8 cellular contexts compared by ENCODE assay signal in genomic region chr7:87058739-87059524, GRCh38. TPM values are rescaled to one million over a fixed set of nuclear protein-coding genes. Genes with fewer than 3 reads are reported as not detected.
DNase-seq lines count a peak whose midpoint lies in the region; ATAC-seq, FAIRE-seq and TF ChIP-seq lines count a peak whose summit lies in the region.

No MANE protein-coding gene starts in this region.

- H3K9me3 Mint-ChIP-seq in CD8-positive, alpha-beta memory T cell, result no peaks in the 10 kb centered on the region
- H3K9me3 Mint-ChIP-seq in central memory CD8-positive, alpha-beta T cell, result no peaks in the 10 kb centered on the region

- TF ChIP-seq POLR2A in HepG2 (IDR thresholded peaks at IDR 0.05; ENCODE audit: insufficient read depth in 1 of 2, low read depth in 2 of 2, low read length in 2 of 2), result no peak

- TF ChIP-seq EP300 in HepG2 (IDR thresholded peaks at IDR 0.05; ENCODE audit: low read depth in 2 of 2, low read length in 2 of 2) (no peak), HepG2 (CRISPR knock-in tag; IDR thresholded peaks at IDR 0.05; ENCODE audit: borderline replicate concordance) (no peak)

- peaks cover 0 to 13% of the 10 kb centered on the region in 2 donors for H3K27me3 Mint-ChIP-seq in CD8-positive, alpha-beta memory T cell
- peaks cover 11% of the 10 kb centered on the region for H3K27me3 Mint-ChIP-seq in central memory CD8-positive, alpha-beta T cell

- H3K36me3 Mint-ChIP-seq in CD8-positive, alpha-beta memory T cell, result no peaks in the 10 kb centered on the region
- H3K36me3 Mint-ChIP-seq in central memory CD8-positive, alpha-beta T cell (ENCODE audit: insufficient read depth), result no peaks in the 10 kb centered on the region

- peaks cover 14 to 17% (median 17%) of the 10 kb centered on the region in 3 donors for H3K4me1 Mint-ChIP-seq in CD8-positive, alpha-beta memory T cell
- peaks cover 13% of the 10 kb centered on the region for H3K4me1 Mint-ChIP-seq in central memory CD8-positive, alpha-beta T cell

- under 1% methylated on average over 15 of the region's 40 CpGs for WGBS in HepG2 (ENCODE audit: low lambda C conversion rate)

- intact Hi-C loops in HepG2 (cut with micrococcal nuclease; ENCODE audit: unreplicated experiment), result loop anchor here (2.0 kb wide), 2 partner anchors 90 to 178 kb away; no protein-coding TSS in a partner anchor

- BruUV-seq in HepG2 (replicated peaks; lab: Mats Ljungman, UMichigan), result no TSS peak

- peaks cover 7% of the 10 kb centered on the region for H3K4me1 ChIP-seq in CD8-positive, alpha-beta memory T cell (ENCODE audit: insufficient read depth, low read length)
- H3K4me1 ChIP-seq in HepG2 (ENCODE audit: insufficient read depth, low read length), result peaks cover 14% of the 10 kb centered on the region

- H4K20me1 ChIP-seq in HepG2 (ENCODE audit: insufficient read depth, low read length), result no peaks in the 10 kb centered on the region

- peak overlapping the region; percentile 15 for H2AFZ ChIP-seq in HepG2 (ENCODE audit: low read length)

- no peak overlapping the region for H3K27ac ChIP-seq in CD8-positive, alpha-beta memory T cell (ENCODE audit: low read depth, low read length)
- no peak overlapping the region for H3K27ac ChIP-seq in SK-N-MC
- H3K27ac ChIP-seq in HepG2 (ENCODE audit: extremely low read length, insufficient read depth, low read length), result no peak overlapping the region

- no peak for FAIRE-seq in HepG2 (lab: Jason Lieb, UNC)

- no peaks in the 10 kb centered on the region for H3K27me3 ChIP-seq in CD8-positive, alpha-beta memory T cell (ENCODE audit: insufficient read depth, low read length, poor library complexity, severe bottlenecking)
- peaks cover 2 to 27% of the 10 kb centered on the region in 2 experiments; a peak in 3 of 5 replicates for H3K27me3 ChIP-seq in HepG2 (ENCODE audit: control insufficient read depth in 1 of 2, insufficient read depth in 2 of 2, low read length in 2 of 2)

- no peak for TF ChIP-seq RAD21 in HepG2 (CRISPR knock-in tag; IDR thresholded peaks at IDR 0.05)

- H3K4me2 ChIP-seq in HepG2 (ENCODE audit: low read depth, low read length), result peak overlapping the region; percentile 76

- ATAC-seq in GM19328 (IDR thresholded peaks at IDR 0.05; ENCODE audit: unreplicated experiment), result peak; percentile 36
- peak; percentile 52 for ATAC-seq in HG03439 (IDR thresholded peaks at IDR 0.05; ENCODE audit: unreplicated experiment)
- peak; percentile 38 for ATAC-seq in central memory CD8-positive, alpha-beta T cell (replicated peaks; ENCODE audit: extremely low read depth, poor library complexity, severe bottlenecking)
- peak; percentile 64 for ATAC-seq in HepG2

- no peaks in the 10 kb centered on the region for H3K79me2 ChIP-seq in HepG2 (ENCODE audit: insufficient read depth, low read length)

- no peaks in the 10 kb centered on the region for H3K36me3 ChIP-seq in CD8-positive, alpha-beta memory T cell (ENCODE audit: insufficient read depth, low read length)
- H3K36me3 ChIP-seq in SK-N-MC (ENCODE audit: insufficient read depth, low read length) (no peaks in the 10 kb centered on the region), HepG2 (replicated peaks in 1 of 2; ENCODE audit: control insufficient read depth in 1 of 2, insufficient read depth in 2 of 2, low read length in 2 of 2) (no peaks in the 10 kb centered on the region)

- peak overlapping the region; percentile 79 for H3K4me3 ChIP-seq in CD8-positive, alpha-beta memory T cell (ENCODE audit: low read length)
- H3K4me3 ChIP-seq in SK-N-MC (peak overlapping the region; percentile 80), HepG2 (replicated peaks in 1 of 3; ENCODE audit: insufficient read depth in 1 of 3, low read depth in 2 of 3, low read length in 3 of 3) (peak overlapping the region; percentile 53 to 76 (median 59); a peak in 5 of 6 replicates)

- H3K9me3 ChIP-seq in CD8-positive, alpha-beta memory T cell (ENCODE audit: low read length), result no peaks in the 10 kb centered on the region
- H3K9me3 ChIP-seq in SK-N-MC (ENCODE audit: low read depth, low read length), result no peaks in the 10 kb centered on the region
- no peaks in the 10 kb centered on the region for H3K9me3 ChIP-seq in HepG2 (ENCODE audit: low read length)

- peak overlapping the region; percentile 78 to 90 (median 83) for H3K4me3 Mint-ChIP-seq in CD8-positive, alpha-beta memory T cell
- H3K4me3 Mint-ChIP-seq in central memory CD8-positive, alpha-beta T cell, result peak overlapping the region; percentile 73

- POLR2A ChIA-PET in CD8-positive, alpha-beta memory T cell (lab: Charles Lee), result interaction anchor here (1.4 kb wide), 1 partner anchor 94 kb away, joined by 9 read pairs; the partner anchor contains the start of gene DMTF1
- POLR2A ChIA-PET in HepG2 (lab: Yijun Ruan, JAX), result interaction anchor here (1.0 to 1.1 kb wide), 2 partner anchors 19 to 93 kb away, joined by 3 to 4 read pairs; partner anchors contain the start of gene DMTF1

- CTCF ChIA-PET in CD8-positive, alpha-beta memory T cell (lab: Charles Lee), result interaction anchor here (0.8 to 2.3 kb wide), 5 partner anchors 16 to 161 kb away, joined by 3 to 7 read pairs (median 5); partner anchors contain the start of gene TMEM243
- CTCF ChIA-PET in HepG2 (lab: Yijun Ruan, JAX; ENCODE audit: low intra/inter-chr PET ratio, low total read pairs), result interaction anchor here (1.2 kb wide), 2 partner anchors 119 to 178 kb away, joined by 3 to 4 read pairs; no protein-coding TSS in a partner anchor

- peak in 2 of 5 donors; percentile 12 to 49 for DNase-seq in CD8-positive, alpha-beta memory T cell
- no peak for DNase-seq in SK-N-MC (ENCODE audit: low read depth, low spot score)
- peak in 1 of 2 donors; percentile 19 for DNase-seq in central memory CD8-positive, alpha-beta T cell (ENCODE audit: low spot score in 2 of 2)
- no peak for DNase-seq in HepG2 (ENCODE audit: low spot score)
- peak; percentile 17 for DNase-seq in stimulated activated naive CD4-positive, alpha-beta T cell treated with Interleukin-2 at 50 U/mL for 16 hours (lab: John Stamatoyannopoulos, UW)
- no peak for DNase-seq in NCI-H128 (lab: John Stamatoyannopoulos, UW; ENCODE audit: unreplicated experiment)

- H3K9ac ChIP-seq in SK-N-MC (ENCODE audit: insufficient read length) (no peak overlapping the region), HepG2 (ENCODE audit: insufficient read depth, low read depth, low read length) (no peak overlapping the region)

- in situ Hi-C loops in HepG2 (cut with HindIII; ENCODE audit: extremely low pct_ligation_motif_present, low pct_unique_long_range_greater_than_20kb), result no loop called here

- peak overlapping the region in 7 of 8 donors; percentile 17 to 88 (median 74) for H3K27ac Mint-ChIP-seq in CD8-positive, alpha-beta memory T cell
- no peak overlapping the region for H3K27ac Mint-ChIP-seq in central memory CD8-positive, alpha-beta T cell (ENCODE audit: low read depth)

- no peak for TF ChIP-seq CTCF in HepG2 (CRISPR knock-in tag; IDR thresholded peaks at IDR 0.05)

TF ChIP-seq in HepG2, 621 proteins besides CTCF, POLR2A, EP300 and RAD21:
- TF ChIP-seq AHR (CRISPR knock-in tag; IDR thresholded peaks at IDR 0.05), result no peak

RNA-seq across cellular contexts. Expression of gene ELAPOR2, which starts 0.5 kb away (rescaled TPM):
- total RNA-seq in CD8-positive, alpha-beta memory T cell, result 1 to 10 TPM; 2.4 to 3.3 TPM
- 4.5 TPM for polyA plus RNA-seq in CD8-positive, alpha-beta memory T cell
- 8.4 and 10.3 TPM in 2 replicates for total RNA-seq in HepG2 (2016; rRNA removed; fragmentation: Illumina TruSeq; extraction: Trizol)
- 1.7 and 2.6 TPM in 2 replicates for total RNA-seq in HepG2 (2016; cell fraction: cytosol; rRNA removed; fragmentation: Illumina TruSeq; extraction: Trizol; ENCODE audit: low read depth)
- 7.0 and 9.7 TPM in 2 replicates for total RNA-seq in HepG2 (2016; cell fraction: insoluble cytoplasmic fraction; rRNA removed; fragmentation: Illumina TruSeq; extraction: Trizol)
- 3.8 and 6.1 TPM in 2 replicates for total RNA-seq in HepG2 (2016; cell fraction: membrane; rRNA removed; fragmentation: Illumina TruSeq; extraction: Trizol)
- total RNA-seq in HepG2 (2016; cell fraction: nucleus; rRNA removed; fragmentation: Illumina TruSeq; extraction: Trizol), result 12.8 and 13.5 TPM in 2 replicates
- polyA plus RNA-seq in HepG2 (2011; rRNA removed), result 7.4 and 7.8 TPM in 2 replicates
- 2.3 and 4.2 TPM in 2 replicates for polyA plus RNA-seq in HepG2 (2011; cell fraction: cytosol; rRNA removed)
- 6.7 and 8.3 TPM in 2 replicates for polyA plus RNA-seq in HepG2 (2011; cell fraction: nucleus; rRNA removed)
- 5.0 and 7.8 TPM in 2 replicates for polyA plus RNA-seq in HepG2 (2012)
- polyA plus RNA-seq in HepG2 (2016; cell fraction: cytosol; fragmentation: Illumina TruSeq; extraction: Trizol; ENCODE audit: low read depth), result 0.37 and 0.42 TPM in 2 replicates
- 6.3 and 7.2 TPM in 2 replicates for polyA plus RNA-seq in HepG2 (2016; cell fraction: insoluble cytoplasmic fraction; fragmentation: Illumina TruSeq; extraction: Trizol; ENCODE audit: low read depth)
- polyA plus RNA-seq in HepG2 (2016; cell fraction: membrane; fragmentation: Illumina TruSeq; extraction: Trizol; ENCODE audit: low read depth), result 1.6 and 1.8 TPM in 2 replicates
- polyA plus RNA-seq in HepG2 (2016; cell fraction: nucleus; fragmentation: Illumina TruSeq; extraction: Trizol; ENCODE audit: insufficient read depth, low read depth), result 6.1 and 8.1 TPM in 2 replicates
- 13.0 and 33.6 TPM in 2 replicates for polyA minus RNA-seq in HepG2 (2011; rRNA and poly(A)+ RNA removed; ENCODE audit: low replicate concordance)
- 5.8 and 6.5 TPM in 2 replicates for polyA minus RNA-seq in HepG2 (2011; cell fraction: cytosol; rRNA and poly(A)+ RNA removed)
- 38.8 and 50.1 TPM in 2 replicates for polyA minus RNA-seq in HepG2 (2011; cell fraction: nucleus; rRNA and poly(A)+ RNA removed)
